Comparison of ENCODE assay signal across 10 cellular contexts in the genomic region with DNA sequence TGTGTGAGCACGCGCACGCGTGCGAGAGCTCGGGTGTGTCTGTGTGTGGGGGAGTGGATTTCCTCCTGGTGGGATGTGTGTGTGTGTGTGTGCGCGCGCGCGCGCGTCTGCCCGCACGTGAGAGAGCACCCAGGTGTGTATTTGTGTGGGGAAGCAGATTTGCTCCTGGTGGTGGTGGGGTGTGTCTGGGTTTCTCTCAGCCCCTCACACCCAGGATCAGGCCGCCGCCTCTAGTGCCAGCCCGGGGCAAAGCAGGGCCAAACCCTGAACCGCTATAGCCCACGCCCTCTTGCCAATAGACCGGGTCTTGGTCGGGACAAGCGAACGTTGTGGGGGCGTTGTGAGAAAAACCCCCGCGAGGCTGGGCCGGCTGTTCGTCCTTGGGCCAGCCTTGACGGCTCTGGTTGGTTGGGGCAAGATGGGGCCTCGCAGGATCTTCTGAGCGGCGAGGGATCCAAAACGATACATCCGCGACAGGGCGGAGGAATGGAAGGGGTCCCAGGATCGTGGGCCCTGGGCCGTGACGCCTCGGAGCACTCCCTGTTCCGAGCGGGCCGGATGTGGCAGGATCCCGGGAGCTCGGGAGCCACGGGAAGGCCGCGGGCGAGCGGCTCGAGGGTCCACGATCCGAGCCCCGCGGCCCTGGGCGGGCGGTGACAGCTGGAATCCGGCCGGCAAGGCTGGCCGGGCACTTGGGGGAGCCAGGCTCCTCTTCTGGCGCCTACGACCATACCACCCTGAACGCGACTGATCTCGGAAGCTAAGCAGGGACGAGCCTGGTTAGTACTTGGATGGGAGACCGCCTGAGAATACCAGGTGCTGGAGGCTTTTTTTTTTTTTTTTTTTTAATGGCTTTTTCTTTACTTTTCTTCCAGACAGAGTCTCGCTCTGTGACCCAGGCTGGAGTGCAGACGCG.
DNase-seq lines count a peak whose midpoint lies in the region; ATAC-seq and TF ChIP-seq lines count a peak whose summit lies in the region.
"Had no signal": no experiment of that assay in that cellular context is flagged by ENCODE, and none has a peak within 500 bp of the region (broad histone marks: within the 10 kb centered on the region; RNA-seq: fewer than 3 reads in every experiment).

No MANE protein-coding gene starts in this region.

- no peaks in the 10 kb centered on the region for H3K36me3 ChIP-seq in mammary epithelial cell (ENCODE audit: insufficient read depth, low read length)
- H3K36me3 ChIP-seq: heart left ventricle had no signal

- intact Hi-C loops in CD14-positive monocyte (cut with micrococcal nuclease) (no loop called here), mammary epithelial cell (cut with micrococcal nuclease) (no loop called here)
- intact Hi-C loops in activated CD4-positive, alpha-beta T cell treated with anti-CD3 and anti-CD28 coated beads for 36 hours (cut with DNase I, micrococcal nuclease): no loop called here

- DNase-seq in CD14-positive monocyte (ENCODE audit: low spot score): peak; percentile 29
- DNase-seq in ELF-1 (ENCODE audit: low read depth, low spot score): peak; percentile 13
- DNase-seq in activated CD4-positive, alpha-beta T cell treated with anti-CD3 and anti-CD28 coated beads for 36 hours: peak; percentile 50
- peak; percentile 44 for DNase-seq in left kidney (ENCODE audit: low read depth, low spot score)
- DNase-seq in mammary epithelial cell: no peak
- no peak for DNase-seq in NOMO-1 (lab: John Stamatoyannopoulos, UW; ENCODE audit: unreplicated experiment in 2 of 2)
- DNase-seq: heart left ventricle had no signal

- H3K4me2 ChIP-seq in mammary epithelial cell (ENCODE audit: insufficient read depth, low read depth, low read length): no peak overlapping the region

- no peak overlapping the region for H2AFZ ChIP-seq in mammary epithelial cell (ENCODE audit: low read depth, low read length)

- H3K9ac ChIP-seq in mammary epithelial cell (ENCODE audit: insufficient read depth, low read length): no peak overlapping the region

- no peaks in the 10 kb centered on the region for H3K4me1 Mint-ChIP-seq in CD14-positive monocyte
- H3K4me1 Mint-ChIP-seq in activated CD4-positive, alpha-beta T cell treated with anti-CD3 and anti-CD28 coated beads for 36 hours: no peaks in the 10 kb centered on the region

- in situ Hi-C loops in mammary epithelial cell (cut with MboI; ENCODE audit: low sequenced_read_pairs in 2 of 2): no loop called here

- no TSS peak for BruUV-seq in mammary epithelial cell (replicated peaks; lab: Mats Ljungman, UMichigan)

- H3K27ac ChIP-seq in mammary epithelial cell (ENCODE audit: insufficient read depth, low read depth, low read length): no peak overlapping the region
- H3K27ac ChIP-seq: heart left ventricle had no signal

- no peaks in the 10 kb centered on the region for H4K20me1 ChIP-seq in mammary epithelial cell (ENCODE audit: insufficient read depth, low read length)

- H3K9me3 ChIP-seq in mammary epithelial cell (replicated peaks; ENCODE audit: insufficient read depth, low read length): peaks cover 2% of the 10 kb centered on the region

- WGBS in mammary epithelial cell (ENCODE audit: low coverage, missing lambda C conversion rate): 84% methylated on average over 22 of the region's 71 CpGs

- H3K79me2 ChIP-seq in mammary epithelial cell (ENCODE audit: insufficient read depth, low read length): no peaks in the 10 kb centered on the region

- dilution Hi-C loops in mammary epithelial cell (cut with HindIII; ENCODE audit: low sequenced_read_pairs): no loop called here

- no peaks in the 10 kb centered on the region for H3K27me3 ChIP-seq in mammary epithelial cell (ENCODE audit: insufficient read depth, low read length)

- H3K4me3 Mint-ChIP-seq in CD14-positive monocyte: peak overlapping the region; percentile 31 to 43
- no peak overlapping the region for H3K4me3 Mint-ChIP-seq in activated CD4-positive, alpha-beta T cell treated with anti-CD3 and anti-CD28 coated beads for 36 hours
- H3K4me3 Mint-ChIP-seq: dendritic cell treated with granulocyte-macrophage colony-stimulating factor and Interleukin-4, amounts not matched to agents 40 ng/mL and 50 ng/mL, for 4 days had no signal

- ATAC-seq in activated CD4-positive, alpha-beta T cell treated with anti-CD3 and anti-CD28 coated beads for 36 hours: no peak
- ATAC-seq in GM18517 (IDR thresholded peaks at IDR 0.05; ENCODE audit: unreplicated experiment): no peak
- ATAC-seq in GM21528 (IDR thresholded peaks at IDR 0.05; ENCODE audit: low FRiP score, unreplicated experiment): no peak

- peaks cover 13 to 26% (median 23%) of the 10 kb centered on the region in 3 donors for H3K27me3 Mint-ChIP-seq in CD14-positive monocyte (ENCODE audit: low read depth in 3 of 3)
- H3K27me3 Mint-ChIP-seq in activated CD4-positive, alpha-beta T cell treated with anti-CD3 and anti-CD28 coated beads for 36 hours: no peaks in the 10 kb centered on the region

- peak overlapping the region in 1 of 7 donors; percentile 32 for H3K27ac Mint-ChIP-seq in CD14-positive monocyte
- H3K27ac Mint-ChIP-seq in activated CD4-positive, alpha-beta T cell treated with anti-CD3 and anti-CD28 coated beads for 36 hours: no peak overlapping the region
- H3K27ac Mint-ChIP-seq: dendritic cell treated with granulocyte-macrophage colony-stimulating factor and Interleukin-4, amounts not matched to agents 40 ng/mL and 50 ng/mL, for 4 days had no signal

- H3K4me3 ChIP-seq in mammary epithelial cell (replicated peaks in 1 of 3; ENCODE audit: insufficient read depth in 1 of 3, low read depth in 2 of 3, low read length in 3 of 3): no peak overlapping the region
- H3K4me3 ChIP-seq: heart left ventricle had no signal

- H3K36me3 Mint-ChIP-seq in CD14-positive monocyte: no peaks in the 10 kb centered on the region
- peaks cover 2% of the 10 kb centered on the region for H3K36me3 Mint-ChIP-seq in activated CD4-positive, alpha-beta T cell treated with anti-CD3 and anti-CD28 coated beads for 36 hours (ENCODE audit: low read depth)

- peaks cover 14 to 40% (median 25%) of the 10 kb centered on the region in 7 donors for H3K9me3 Mint-ChIP-seq in CD14-positive monocyte
- H3K9me3 Mint-ChIP-seq in activated CD4-positive, alpha-beta T cell treated with anti-CD3 and anti-CD28 coated beads for 36 hours (ENCODE audit: low read depth): peaks cover 4% of the 10 kb centered on the region

- CTCF ChIA-PET in activated CD4-positive, alpha-beta T cell treated with anti-CD3 and anti-CD28 coated beads for 36 hours (lab: Charles Lee): interaction anchor here (0.7 kb wide), 1 partner anchor 621 kb away, joined by 3 read pairs; no protein-coding TSS in a partner anchor
- CTCF ChIA-PET in mammary epithelial cell (lab: Charles Lee; ENCODE audit: low non-redundant PET): no interaction called here

- TF ChIP-seq CTCF in CD14-positive monocyte (IDR thresholded peaks at IDR 0.05): no peak
- no peak for TF ChIP-seq CTCF in mammary epithelial cell (conservative IDR thresholded peaks at IDR 0.05 in 1 of 2, IDR thresholded peaks at IDR 0.05 in 1 of 2; ENCODE audit: extremely low read depth in 1 of 2, insufficient read depth in 1 of 2, low read depth in 1 of 2, low read length in 2 of 2)

- no peaks in the 10 kb centered on the region for H3K4me1 ChIP-seq in mammary epithelial cell (ENCODE audit: insufficient read depth, low read length)

- POLR2A ChIA-PET in activated CD4-positive, alpha-beta T cell treated with anti-CD3 and anti-CD28 coated beads for 36 hours (lab: Charles Lee): no interaction called here

Comparison
In these comparisons a context has a peak if more than half of its experiments do, and no peak if none do; other contexts are left out.
1. DNase-seq: peak in CD14-positive monocyte (single experiment), ELF-1 (single experiment), activated CD4-positive, alpha-beta T cell treated with anti-CD3 and anti-CD28 coated beads for 36 hours (single experiment) and left kidney (single experiment); none in mammary epithelial cell (single experiment) and NOMO-1 (0 of 2).